Comparison of ENCODE assay signal across 1 cellular context in the genomic region with DNA sequence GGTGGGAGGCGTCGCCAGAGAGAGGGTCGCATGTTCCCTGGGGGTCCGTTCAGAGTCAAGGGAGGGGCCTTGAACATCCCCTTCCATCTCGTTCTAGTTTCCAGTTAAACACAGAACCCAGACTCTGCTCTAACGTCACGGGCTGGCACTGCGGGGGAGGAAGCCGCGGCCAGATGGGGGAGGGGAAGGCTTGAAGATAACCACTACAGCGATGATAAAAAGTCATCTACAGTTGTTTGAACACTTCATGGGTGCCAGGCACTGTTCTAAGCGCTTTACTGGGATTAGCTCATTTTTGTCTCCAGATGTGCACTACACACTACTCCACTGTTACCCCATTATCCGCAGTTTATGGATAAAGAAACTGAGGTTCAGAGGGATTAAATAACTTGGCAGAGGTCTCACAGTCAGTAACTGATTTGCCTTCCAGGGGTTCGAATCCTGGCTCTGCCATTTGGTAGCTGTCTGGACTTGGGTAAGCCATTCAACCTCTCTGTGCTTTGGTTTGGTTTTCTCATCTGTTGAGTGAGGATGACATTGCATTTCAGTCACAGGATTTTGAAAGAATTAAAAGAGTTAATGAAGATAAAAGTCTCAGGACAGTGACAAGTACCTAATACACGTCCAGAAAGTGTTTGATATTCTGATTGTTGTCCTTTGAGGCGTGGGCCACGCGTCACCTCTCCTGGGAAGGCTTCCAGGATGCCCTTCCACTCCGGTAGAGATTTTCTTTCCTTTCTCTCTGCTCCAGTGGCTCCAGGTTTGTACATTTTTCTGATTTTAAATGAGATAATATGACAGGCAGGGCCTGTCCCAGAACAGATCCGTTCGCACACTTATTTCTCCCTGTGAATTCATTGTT.
A peak's percentile ranks its signal among the peaks of the same experiment; 100 is the strongest.
TF ChIP-seq lines count a peak whose summit lies in the region.

No MANE protein-coding gene starts in this region.

TF ChIP-seq in K562, 482 proteins besides CTCF, POLR2A, EP300 and RAD21 (continued from another document and continues in another):
- TF ChIP-seq, protein P1, sequence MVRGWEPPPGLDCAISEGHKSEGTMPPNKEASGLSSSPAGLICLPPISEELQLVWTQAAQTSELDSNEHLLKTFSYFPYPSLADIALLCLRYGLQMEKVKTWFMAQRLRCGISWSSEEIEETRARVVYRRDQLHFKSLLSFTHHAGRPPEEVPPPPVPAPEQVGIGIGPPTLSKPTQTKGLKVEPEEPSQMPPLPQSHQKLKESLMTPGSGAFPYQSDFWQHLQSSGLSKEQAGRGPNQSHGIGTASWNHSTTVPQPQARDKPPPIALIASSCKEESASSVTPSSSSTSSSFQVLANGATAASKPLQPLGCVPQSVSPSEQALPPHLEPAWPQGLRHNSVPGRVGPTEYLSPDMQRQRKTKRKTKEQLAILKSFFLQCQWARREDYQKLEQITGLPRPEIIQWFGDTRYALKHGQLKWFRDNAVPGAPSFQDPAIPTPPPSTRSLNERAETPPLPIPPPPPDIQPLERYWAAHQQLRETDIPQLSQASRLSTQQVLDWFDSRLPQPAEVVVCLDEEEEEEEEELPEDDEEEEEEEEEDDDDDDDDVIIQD (CRISPR knock-in tag; IDR thresholded peaks at IDR 0.05), result no peak
- TF ChIP-seq ZFP36 (IDR thresholded peaks at IDR 0.05; ENCODE audit: low read depth, low read length, partially characterized antibody) (peak; percentile 75), ETV6 (IDR thresholded peaks at IDR 0.05; ENCODE audit: borderline replicate concordance in 1 of 2, low read depth in 2 of 2, low read length in 1 of 2) (no peak), ETV6 (CRISPR knock-in tag; IDR thresholded peaks at IDR 0.05; ENCODE audit: borderline replicate concordance) (no peak), ETS2 (tag; IDR thresholded peaks at IDR 0.05; ENCODE audit: borderline replicate concordance, poor library complexity, severe bottlenecking) (no peak), PPARD (CRISPR knock-in tag; IDR thresholded peaks at IDR 0.05) (no peak), EWSR1 (IDR thresholded peaks at IDR 0.05; ENCODE audit: borderline replicate concordance, low read depth, partially characterized antibody) (no peak), EGR1 (conservative IDR thresholded peaks at IDR 0.05) (peak; percentile 91), ERF (CRISPR knock-in tag; IDR thresholded peaks at IDR 0.05) (no peak), ATF7 (IDR thresholded peaks at IDR 0.05) (0 out of 2 replicates have a peak, but pooled peaks have one; percentile 27), ZNF785 (CRISPR knock-in tag; IDR thresholded peaks at IDR 0.05) (no peak)
- TF ChIP-seq, protein P2, sequence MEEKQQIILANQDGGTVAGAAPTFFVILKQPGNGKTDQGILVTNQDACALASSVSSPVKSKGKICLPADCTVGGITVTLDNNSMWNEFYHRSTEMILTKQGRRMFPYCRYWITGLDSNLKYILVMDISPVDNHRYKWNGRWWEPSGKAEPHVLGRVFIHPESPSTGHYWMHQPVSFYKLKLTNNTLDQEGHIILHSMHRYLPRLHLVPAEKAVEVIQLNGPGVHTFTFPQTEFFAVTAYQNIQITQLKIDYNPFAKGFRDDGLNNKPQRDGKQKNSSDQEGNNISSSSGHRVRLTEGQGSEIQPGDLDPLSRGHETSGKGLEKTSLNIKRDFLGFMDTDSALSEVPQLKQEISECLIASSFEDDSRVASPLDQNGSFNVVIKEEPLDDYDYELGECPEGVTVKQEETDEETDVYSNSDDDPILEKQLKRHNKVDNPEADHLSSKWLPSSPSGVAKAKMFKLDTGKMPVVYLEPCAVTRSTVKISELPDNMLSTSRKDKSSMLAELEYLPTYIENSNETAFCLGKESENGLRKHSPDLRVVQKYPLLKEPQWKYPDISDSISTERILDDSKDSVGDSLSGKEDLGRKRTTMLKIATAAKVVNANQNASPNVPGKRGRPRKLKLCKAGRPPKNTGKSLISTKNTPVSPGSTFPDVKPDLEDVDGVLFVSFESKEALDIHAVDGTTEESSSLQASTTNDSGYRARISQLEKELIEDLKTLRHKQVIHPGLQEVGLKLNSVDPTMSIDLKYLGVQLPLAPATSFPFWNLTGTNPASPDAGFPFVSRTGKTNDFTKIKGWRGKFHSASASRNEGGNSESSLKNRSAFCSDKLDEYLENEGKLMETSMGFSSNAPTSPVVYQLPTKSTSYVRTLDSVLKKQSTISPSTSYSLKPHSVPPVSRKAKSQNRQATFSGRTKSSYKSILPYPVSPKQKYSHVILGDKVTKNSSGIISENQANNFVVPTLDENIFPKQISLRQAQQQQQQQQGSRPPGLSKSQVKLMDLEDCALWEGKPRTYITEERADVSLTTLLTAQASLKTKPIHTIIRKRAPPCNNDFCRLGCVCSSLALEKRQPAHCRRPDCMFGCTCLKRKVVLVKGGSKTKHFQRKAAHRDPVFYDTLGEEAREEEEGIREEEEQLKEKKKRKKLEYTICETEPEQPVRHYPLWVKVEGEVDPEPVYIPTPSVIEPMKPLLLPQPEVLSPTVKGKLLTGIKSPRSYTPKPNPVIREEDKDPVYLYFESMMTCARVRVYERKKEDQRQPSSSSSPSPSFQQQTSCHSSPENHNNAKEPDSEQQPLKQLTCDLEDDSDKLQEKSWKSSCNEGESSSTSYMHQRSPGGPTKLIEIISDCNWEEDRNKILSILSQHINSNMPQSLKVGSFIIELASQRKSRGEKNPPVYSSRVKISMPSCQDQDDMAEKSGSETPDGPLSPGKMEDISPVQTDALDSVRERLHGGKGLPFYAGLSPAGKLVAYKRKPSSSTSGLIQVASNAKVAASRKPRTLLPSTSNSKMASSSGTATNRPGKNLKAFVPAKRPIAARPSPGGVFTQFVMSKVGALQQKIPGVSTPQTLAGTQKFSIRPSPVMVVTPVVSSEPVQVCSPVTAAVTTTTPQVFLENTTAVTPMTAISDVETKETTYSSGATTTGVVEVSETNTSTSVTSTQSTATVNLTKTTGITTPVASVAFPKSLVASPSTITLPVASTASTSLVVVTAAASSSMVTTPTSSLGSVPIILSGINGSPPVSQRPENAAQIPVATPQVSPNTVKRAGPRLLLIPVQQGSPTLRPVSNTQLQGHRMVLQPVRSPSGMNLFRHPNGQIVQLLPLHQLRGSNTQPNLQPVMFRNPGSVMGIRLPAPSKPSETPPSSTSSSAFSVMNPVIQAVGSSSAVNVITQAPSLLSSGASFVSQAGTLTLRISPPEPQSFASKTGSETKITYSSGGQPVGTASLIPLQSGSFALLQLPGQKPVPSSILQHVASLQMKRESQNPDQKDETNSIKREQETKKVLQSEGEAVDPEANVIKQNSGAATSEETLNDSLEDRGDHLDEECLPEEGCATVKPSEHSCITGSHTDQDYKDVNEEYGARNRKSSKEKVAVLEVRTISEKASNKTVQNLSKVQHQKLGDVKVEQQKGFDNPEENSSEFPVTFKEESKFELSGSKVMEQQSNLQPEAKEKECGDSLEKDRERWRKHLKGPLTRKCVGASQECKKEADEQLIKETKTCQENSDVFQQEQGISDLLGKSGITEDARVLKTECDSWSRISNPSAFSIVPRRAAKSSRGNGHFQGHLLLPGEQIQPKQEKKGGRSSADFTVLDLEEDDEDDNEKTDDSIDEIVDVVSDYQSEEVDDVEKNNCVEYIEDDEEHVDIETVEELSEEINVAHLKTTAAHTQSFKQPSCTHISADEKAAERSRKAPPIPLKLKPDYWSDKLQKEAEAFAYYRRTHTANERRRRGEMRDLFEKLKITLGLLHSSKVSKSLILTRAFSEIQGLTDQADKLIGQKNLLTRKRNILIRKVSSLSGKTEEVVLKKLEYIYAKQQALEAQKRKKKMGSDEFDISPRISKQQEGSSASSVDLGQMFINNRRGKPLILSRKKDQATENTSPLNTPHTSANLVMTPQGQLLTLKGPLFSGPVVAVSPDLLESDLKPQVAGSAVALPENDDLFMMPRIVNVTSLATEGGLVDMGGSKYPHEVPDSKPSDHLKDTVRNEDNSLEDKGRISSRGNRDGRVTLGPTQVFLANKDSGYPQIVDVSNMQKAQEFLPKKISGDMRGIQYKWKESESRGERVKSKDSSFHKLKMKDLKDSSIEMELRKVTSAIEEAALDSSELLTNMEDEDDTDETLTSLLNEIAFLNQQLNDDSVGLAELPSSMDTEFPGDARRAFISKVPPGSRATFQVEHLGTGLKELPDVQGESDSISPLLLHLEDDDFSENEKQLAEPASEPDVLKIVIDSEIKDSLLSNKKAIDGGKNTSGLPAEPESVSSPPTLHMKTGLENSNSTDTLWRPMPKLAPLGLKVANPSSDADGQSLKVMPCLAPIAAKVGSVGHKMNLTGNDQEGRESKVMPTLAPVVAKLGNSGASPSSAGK (IDR thresholded peaks at IDR 0.05), result no peak
- TF ChIP-seq, protein P3, sequence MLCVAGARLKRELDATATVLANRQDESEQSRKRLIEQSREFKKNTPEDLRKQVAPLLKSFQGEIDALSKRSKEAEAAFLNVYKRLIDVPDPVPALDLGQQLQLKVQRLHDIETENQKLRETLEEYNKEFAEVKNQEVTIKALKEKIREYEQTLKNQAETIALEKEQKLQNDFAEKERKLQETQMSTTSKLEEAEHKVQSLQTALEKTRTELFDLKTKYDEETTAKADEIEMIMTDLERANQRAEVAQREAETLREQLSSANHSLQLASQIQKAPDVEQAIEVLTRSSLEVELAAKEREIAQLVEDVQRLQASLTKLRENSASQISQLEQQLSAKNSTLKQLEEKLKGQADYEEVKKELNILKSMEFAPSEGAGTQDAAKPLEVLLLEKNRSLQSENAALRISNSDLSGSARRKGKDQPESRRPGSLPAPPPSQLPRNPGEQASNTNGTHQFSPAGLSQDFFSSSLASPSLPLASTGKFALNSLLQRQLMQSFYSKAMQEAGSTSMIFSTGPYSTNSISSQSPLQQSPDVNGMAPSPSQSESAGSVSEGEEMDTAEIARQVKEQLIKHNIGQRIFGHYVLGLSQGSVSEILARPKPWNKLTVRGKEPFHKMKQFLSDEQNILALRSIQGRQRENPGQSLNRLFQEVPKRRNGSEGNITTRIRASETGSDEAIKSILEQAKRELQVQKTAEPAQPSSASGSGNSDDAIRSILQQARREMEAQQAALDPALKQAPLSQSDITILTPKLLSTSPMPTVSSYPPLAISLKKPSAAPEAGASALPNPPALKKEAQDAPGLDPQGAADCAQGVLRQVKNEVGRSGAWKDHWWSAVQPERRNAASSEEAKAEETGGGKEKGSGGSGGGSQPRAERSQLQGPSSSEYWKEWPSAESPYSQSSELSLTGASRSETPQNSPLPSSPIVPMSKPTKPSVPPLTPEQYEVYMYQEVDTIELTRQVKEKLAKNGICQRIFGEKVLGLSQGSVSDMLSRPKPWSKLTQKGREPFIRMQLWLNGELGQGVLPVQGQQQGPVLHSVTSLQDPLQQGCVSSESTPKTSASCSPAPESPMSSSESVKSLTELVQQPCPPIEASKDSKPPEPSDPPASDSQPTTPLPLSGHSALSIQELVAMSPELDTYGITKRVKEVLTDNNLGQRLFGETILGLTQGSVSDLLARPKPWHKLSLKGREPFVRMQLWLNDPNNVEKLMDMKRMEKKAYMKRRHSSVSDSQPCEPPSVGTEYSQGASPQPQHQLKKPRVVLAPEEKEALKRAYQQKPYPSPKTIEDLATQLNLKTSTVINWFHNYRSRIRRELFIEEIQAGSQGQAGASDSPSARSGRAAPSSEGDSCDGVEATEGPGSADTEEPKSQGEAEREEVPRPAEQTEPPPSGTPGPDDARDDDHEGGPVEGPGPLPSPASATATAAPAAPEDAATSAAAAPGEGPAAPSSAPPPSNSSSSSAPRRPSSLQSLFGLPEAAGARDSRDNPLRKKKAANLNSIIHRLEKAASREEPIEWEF (CRISPR knock-in tag; IDR thresholded peaks at IDR 0.05), result no peak
- TF ChIP-seq, protein P4, sequence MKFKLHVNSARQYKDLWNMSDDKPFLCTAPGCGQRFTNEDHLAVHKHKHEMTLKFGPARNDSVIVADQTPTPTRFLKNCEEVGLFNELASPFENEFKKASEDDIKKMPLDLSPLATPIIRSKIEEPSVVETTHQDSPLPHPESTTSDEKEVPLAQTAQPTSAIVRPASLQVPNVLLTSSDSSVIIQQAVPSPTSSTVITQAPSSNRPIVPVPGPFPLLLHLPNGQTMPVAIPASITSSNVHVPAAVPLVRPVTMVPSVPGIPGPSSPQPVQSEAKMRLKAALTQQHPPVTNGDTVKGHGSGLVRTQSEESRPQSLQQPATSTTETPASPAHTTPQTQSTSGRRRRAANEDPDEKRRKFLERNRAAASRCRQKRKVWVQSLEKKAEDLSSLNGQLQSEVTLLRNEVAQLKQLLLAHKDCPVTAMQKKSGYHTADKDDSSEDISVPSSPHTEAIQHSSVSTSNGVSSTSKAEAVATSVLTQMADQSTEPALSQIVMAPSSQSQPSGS (CRISPR knock-in tag; IDR thresholded peaks at IDR 0.05), result no peak
